ENCODE assay signal across 15 cellular contexts in the genomic region with DNA sequence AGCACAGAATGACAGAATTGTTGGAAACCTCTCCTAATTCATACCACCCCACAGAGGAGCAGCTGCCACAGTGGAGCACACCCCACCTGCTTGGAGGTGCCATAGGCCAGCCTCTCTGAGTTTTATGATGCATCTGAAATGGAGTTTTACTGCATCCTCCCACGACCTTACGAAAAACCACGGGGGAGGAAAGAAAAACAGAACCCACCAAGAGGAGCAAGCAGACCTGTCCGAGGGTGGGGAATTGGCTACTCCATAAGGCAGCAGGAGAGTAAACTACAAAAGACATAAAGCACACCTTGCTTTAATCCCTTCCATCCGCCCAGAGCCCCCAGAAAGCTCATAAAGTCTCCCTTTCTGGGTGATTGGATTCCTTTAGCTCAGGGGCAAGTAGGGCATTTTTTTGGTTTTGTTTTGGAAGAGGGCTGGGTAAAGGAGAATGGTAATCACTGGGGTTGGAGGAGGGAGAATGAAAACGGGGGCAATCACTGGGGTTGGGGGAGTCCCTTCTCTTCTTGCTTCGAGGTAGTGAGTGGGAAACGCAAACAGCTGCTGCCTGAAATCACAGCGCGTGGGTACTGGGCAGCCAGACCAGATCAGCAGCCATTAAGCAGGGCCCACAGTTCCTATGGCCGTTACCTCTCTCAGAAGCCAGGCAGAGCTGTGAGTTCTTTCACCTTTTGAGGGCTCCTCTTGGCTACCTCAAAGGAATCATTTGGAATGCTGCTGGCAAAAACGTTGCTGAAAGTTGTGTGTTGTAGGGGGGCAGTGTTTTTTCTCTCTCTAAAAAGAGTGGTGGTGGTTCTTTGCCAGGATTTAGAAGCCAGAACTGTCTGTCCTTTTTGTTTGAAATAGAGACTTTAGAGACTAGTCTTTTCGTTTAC.
A peak's percentile ranks its signal among the peaks of the same experiment; 100 is the strongest.
DNase-seq lines count a peak whose midpoint lies in the region; ATAC-seq, FAIRE-seq and TF ChIP-seq lines count a peak whose summit lies in the region.
"Had no signal": no experiment of that assay in that cellular context is flagged by ENCODE, and none has a peak within 500 bp of the region (broad histone marks: within the 10 kb centered on the region; RNA-seq: fewer than 3 reads in every experiment).

No MANE protein-coding gene starts in this region.

- in situ Hi-C loops in KBM-7 (cut with MboI; ENCODE audit: low pct_unique_long_range_greater_than_20kb, low sequenced_read_pairs) (no loop called here), HepG2 (cut with HindIII; ENCODE audit: extremely low pct_ligation_motif_present, low pct_unique_long_range_greater_than_20kb) (no loop called here)

- no peaks in the 10 kb centered on the region for H3K27me3 ChIP-seq in parathyroid adenoma (ENCODE audit: control insufficient read depth, insufficient read depth, low read length)
- H3K27me3 ChIP-seq in HepG2 (ENCODE audit: control insufficient read depth in 1 of 2, insufficient read depth in 2 of 2, low read length in 2 of 2) = no peaks in the 10 kb centered on the region
- H3K27me3 ChIP-seq: BE2C had no signal

- H3K9ac ChIP-seq in parathyroid adenoma = no peak overlapping the region
- H3K9ac ChIP-seq in HepG2 (ENCODE audit: insufficient read depth, low read depth, low read length) = no peak overlapping the region

- WGBS in A549 (ENCODE audit: missing lambda C conversion rate) = 82% methylated on average over 13 of the region's 13 CpGs
- 71% methylated on average over 13 of the region's 13 CpGs for WGBS in HepG2 (ENCODE audit: low lambda C conversion rate)

- intact Hi-C loops in HepG2 (cut with micrococcal nuclease; ENCODE audit: unreplicated experiment) = no loop called here

- H3K36me3 ChIP-seq in parathyroid adenoma (ENCODE audit: control insufficient read depth, insufficient read depth, low read length) (no peaks in the 10 kb centered on the region), HepG2 (replicated peaks in 1 of 2; ENCODE audit: control insufficient read depth in 1 of 2, insufficient read depth in 2 of 2, low read length in 2 of 2) (no peaks in the 10 kb centered on the region)
- H3K36me3 ChIP-seq: BE2C had no signal

- TF ChIP-seq EP300 in A549 (IDR thresholded peaks at IDR 0.05) (no peak), HepG2 (IDR thresholded peaks at IDR 0.05; ENCODE audit: low read depth in 2 of 2, low read length in 2 of 2) (no peak), HepG2 (CRISPR knock-in tag; IDR thresholded peaks at IDR 0.05; ENCODE audit: borderline replicate concordance) (no peak)

- H3K4me2 ChIP-seq in A549 = peak overlapping the region; percentile 2; the same call in 1 of the 3 replicates
- no peak overlapping the region for H3K4me2 ChIP-seq in parathyroid adenoma (ENCODE audit: low read length)
- no peak overlapping the region for H3K4me2 ChIP-seq in HepG2 (ENCODE audit: low read depth, low read length)

- no TSS peak for BruUV-seq in HepG2 (replicated peaks; lab: Mats Ljungman, UMichigan)

- FAIRE-seq in A549 (lab: Jason Lieb, UNC) (no peak), HepG2 (lab: Jason Lieb, UNC) (no peak)
- FAIRE-seq: H54 had no signal

- H3K4me3 Mint-ChIP-seq in HFFc6 = no peak overlapping the region
- H3K4me3 Mint-ChIP-seq in effector memory CD8-positive, alpha-beta T cell = peak overlapping the region in 1 of 2 donors; percentile 5
- H3K4me3 Mint-ChIP-seq: activated T-cell treated with anti-CD3 and anti-CD28 coated beads, Interleukin-2, amount 50 U/mL, for 4 hours; endodermal cell had no signal

- no peak; a peak in 1 of 6 replicates for ATAC-seq in A549
- no peak for ATAC-seq in effector memory CD8-positive, alpha-beta T cell (replicated peaks)
- ATAC-seq in HepG2 = no peak

- no peaks in the 10 kb centered on the region for H3K9me3 Mint-ChIP-seq in HFFc6
- H3K9me3 Mint-ChIP-seq in effector memory CD8-positive, alpha-beta T cell = no peaks in the 10 kb centered on the region
- H3K9me3 Mint-ChIP-seq: activated T-cell treated with anti-CD3 and anti-CD28 coated beads, Interleukin-2, amount 50 U/mL, for 4 hours had no signal

- DNase-seq in A549 (ENCODE audit: low read depth in 1 of 2, low spot score in 1 of 2) (no peak), HFFc6 (no peak), kidney tubule cell (ENCODE audit: low spot score) (no peak), KBM-7 (no peak), HepG2 (ENCODE audit: low spot score) (no peak), NCI-H146 (lab: John Stamatoyannopoulos, UW) (no peak)
- no peak for DNase-seq in effector memory CD8-positive, alpha-beta T cell
- DNase-seq: activated T-cell treated with anti-CD3 and anti-CD28 coated beads, Interleukin-2, amount 50 U/mL, for 4 hours; BE2C; endodermal cell; NCI-H2171 treated with DMSO at 0.1 percent for 48 hours; stimulated activated CD4-positive, alpha-beta T cell treated with anti-CD3 and anti-CD28 coated beads, Interleukin-1b, Interleukin-23, amount 100 ng/mL, for 48 hours had no signal

- no peak for TF ChIP-seq RAD21 in A549 (conservative IDR thresholded peaks at IDR 0.05 in 1 of 2, IDR thresholded peaks at IDR 0.05 in 1 of 2)
- no peak for TF ChIP-seq RAD21 in HepG2 (CRISPR knock-in tag; IDR thresholded peaks at IDR 0.05)

- H3K4me3 ChIP-seq in A549 (no peak overlapping the region), parathyroid adenoma (ENCODE audit: low read depth, low read length) (no peak overlapping the region), HepG2 (replicated peaks in 1 of 3; ENCODE audit: insufficient read depth in 1 of 3, low read depth in 2 of 3, low read length in 3 of 3) (no peak overlapping the region)
- H3K4me3 ChIP-seq: SK-N-MC had no signal

- CTCF ChIA-PET in A549 (lab: Yijun Ruan, JAX) = interaction anchor here (0.9 kb wide), 1 partner anchor 458 kb away, joined by 3 read pairs; no protein-coding TSS in a partner anchor
- CTCF ChIA-PET in HepG2 (lab: Yijun Ruan, JAX; ENCODE audit: low intra/inter-chr PET ratio, low total read pairs) = no interaction called here

- H3K4me1 Mint-ChIP-seq in HFFc6 (ENCODE audit: low read depth) = peaks cover 30% of the 10 kb centered on the region
- H3K4me1 Mint-ChIP-seq in effector memory CD8-positive, alpha-beta T cell (ENCODE audit: low read depth in 2 of 2) = peaks cover 5 to 14% of the 10 kb centered on the region in 2 donors

- peaks cover 13% of the 10 kb centered on the region for H3K4me1 ChIP-seq in A549
- H3K4me1 ChIP-seq in parathyroid adenoma = no peaks in the 10 kb centered on the region
- peaks cover 29% of the 10 kb centered on the region for H3K4me1 ChIP-seq in HepG2 (ENCODE audit: insufficient read depth, low read length)
- H3K4me1 ChIP-seq: BE2C had no signal

- H4K20me1 ChIP-seq in HepG2 (ENCODE audit: insufficient read depth, low read length) = no peaks in the 10 kb centered on the region

- POLR2A ChIA-PET in A549 (lab: Yijun Ruan, JAX) (no interaction called here), HepG2 (lab: Yijun Ruan, JAX) (interaction anchor here (0.7 kb wide), 1 partner anchor 9 kb away, joined by 3 read pairs; no protein-coding TSS in a partner anchor)

- no peaks in the 10 kb centered on the region; the same call in 1 of the 2 replicates for H3K27me3 Mint-ChIP-seq in HFFc6 (ENCODE audit: insufficient read depth)
- H3K27me3 Mint-ChIP-seq in effector memory CD8-positive, alpha-beta T cell = no peaks in the 10 kb centered on the region

- no peaks in the 10 kb centered on the region for H3K36me3 Mint-ChIP-seq in HFFc6 (ENCODE audit: low read depth)
- H3K36me3 Mint-ChIP-seq in effector memory CD8-positive, alpha-beta T cell (ENCODE audit: insufficient read depth) = no peaks in the 10 kb centered on the region

- TF ChIP-seq CTCF in A549 (IDR thresholded peaks at IDR 0.05) = no peak
- no peak for TF ChIP-seq CTCF in HFFc6 (IDR thresholded peaks at IDR 0.05)
- TF ChIP-seq CTCF in parathyroid adenoma (IDR thresholded peaks at IDR 0.05) = no peak
- no peak for TF ChIP-seq CTCF in HepG2 (CRISPR knock-in tag; IDR thresholded peaks at IDR 0.05)

- H3K79me2 ChIP-seq in parathyroid adenoma (no peaks in the 10 kb centered on the region), HepG2 (ENCODE audit: insufficient read depth, low read length) (no peaks in the 10 kb centered on the region)

- no peak for TF ChIP-seq POLR2A in A549 (IDR thresholded peaks at IDR 0.05; ENCODE audit: low read length)
- TF ChIP-seq POLR2A in HepG2 (IDR thresholded peaks at IDR 0.05; ENCODE audit: insufficient read depth in 1 of 2, low read depth in 2 of 2, low read length in 2 of 2) = no peak

- H2AFZ ChIP-seq in parathyroid adenoma (no peak overlapping the region), HepG2 (ENCODE audit: low read length) (no peak overlapping the region)

- H3K27ac Mint-ChIP-seq in HFFc6 = peak overlapping the region; percentile 85
- H3K27ac Mint-ChIP-seq in effector memory CD8-positive, alpha-beta T cell = peak overlapping the region; percentile 41 to 46
- H3K27ac Mint-ChIP-seq: endodermal cell had no signal

- H3K27ac ChIP-seq in A549 = peak overlapping the region; percentile 24 to 75
- H3K27ac ChIP-seq in parathyroid adenoma = peak overlapping the region; percentile 16
- H3K27ac ChIP-seq in HepG2 (ENCODE audit: extremely low read length, insufficient read depth, low read length) = no peak overlapping the region
- H3K27ac ChIP-seq: SK-N-MC had no signal

- H3K9me3 ChIP-seq in A549 = no peaks in the 10 kb centered on the region
- no peaks in the 10 kb centered on the region for H3K9me3 ChIP-seq in parathyroid adenoma (ENCODE audit: control insufficient read depth, low read length)
- no peaks in the 10 kb centered on the region for H3K9me3 ChIP-seq in HepG2 (ENCODE audit: low read length)
- H3K9me3 ChIP-seq: BE2C had no signal

TF ChIP-seq in A549, 52 proteins besides CTCF, POLR2A, EP300 and RAD21:
- no peak for TF ChIP-seq RCOR1 (IDR thresholded peaks at IDR 0.05; ENCODE audit: low read depth, low read length)
- no peak for TF ChIP-seq SMC3 (IDR thresholded peaks at IDR 0.05)
- no peak for TF ChIP-seq EHMT2 (IDR thresholded peaks at IDR 0.05; ENCODE audit: low read depth)
- TF ChIP-seq HOXB5 (CRISPR knock-in tag; IDR thresholded peaks at IDR 0.05) = no peak
- no peak for TF ChIP-seq RFX5 (IDR thresholded peaks at IDR 0.05)
- TF ChIP-seq POLR2AphosphoS2 (conservative IDR thresholded peaks at IDR 0.05; ENCODE audit: low read length) = no peak
- TF ChIP-seq MYC (IDR thresholded peaks at IDR 0.05; ENCODE audit: borderline replicate concordance, low read length) = no peak
TF ChIP-seq in A549: peak in this region for 0.

TF ChIP-seq in HepG2, 621 proteins besides CTCF, POLR2A, EP300 and RAD21 (continues in another document):
- TF ChIP-seq KLF11 (CRISPR knock-in tag; IDR thresholded peaks at IDR 0.05) (no peak), HES4 (CRISPR knock-in tag; IDR thresholded peaks at IDR 0.05; ENCODE audit: borderline replicate concordance) (no peak), ZNF552 (CRISPR knock-in tag; IDR thresholded peaks at IDR 0.05; ENCODE audit: borderline replicate concordance) (no peak), ZNF282 (IDR thresholded peaks at IDR 0.05; ENCODE audit: partially characterized antibody) (no peak), ZNF230 (CRISPR knock-in tag; IDR thresholded peaks at IDR 0.05) (no peak), PPARG (CRISPR knock-in tag; conservative IDR thresholded peaks at IDR 0.05) (no peak), ARNTL (CRISPR knock-in tag; IDR thresholded peaks at IDR 0.05) (no peak)
